1 cellular context compared by ENCODE assay signal in genomic region chr20:44222969-44223368, GRCh38.
TF ChIP-seq lines count a peak whose summit lies in the region.

No MANE protein-coding gene starts in this region.

TF ChIP-seq in H1, 55 proteins besides CTCF, POLR2A, EP300 and RAD21:
- no peak for TF ChIP-seq SIN3A (conservative IDR thresholded peaks at IDR 0.05 in 1 of 2, IDR thresholded peaks at IDR 0.05 in 1 of 2; ENCODE audit: low read depth in 1 of 2, low read length in 2 of 2)
- 0 out of 2 replicates have a peak, but pooled peaks have one; percentile 23 for TF ChIP-seq MAX (IDR thresholded peaks at IDR 0.05)
